Comparison of ENCODE assay signal across 13 cellular contexts in the genomic region with DNA sequence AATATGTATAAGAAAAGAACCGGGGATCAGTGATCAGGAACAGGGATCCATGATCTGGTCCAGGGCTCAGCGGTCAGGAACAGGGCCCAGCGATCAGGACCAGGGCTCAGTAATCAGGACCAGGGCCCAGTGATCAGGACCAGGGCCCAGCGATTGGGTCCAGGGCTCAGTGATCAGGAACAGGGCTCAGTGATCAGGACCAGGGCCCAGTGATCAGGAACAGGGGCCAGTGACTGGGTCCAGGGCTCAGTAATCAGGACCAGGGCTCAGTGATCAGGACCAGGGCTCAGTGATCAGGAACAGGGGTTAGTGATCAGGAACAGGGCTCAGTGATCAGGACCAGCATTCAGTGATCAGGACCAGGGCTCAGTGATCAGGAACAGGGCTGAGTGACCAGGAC. TPM values are rescaled to one million over a fixed set of nuclear protein-coding genes. Genes with fewer than 3 reads are reported as not detected.
DNase-seq lines count a peak whose midpoint lies in the region; ATAC-seq, FAIRE-seq and TF ChIP-seq lines count a peak whose summit lies in the region.
"Had no signal": no experiment of that assay in that cellular context is flagged by ENCODE, and none has a peak within 500 bp of the region (broad histone marks: within the 10 kb centered on the region; RNA-seq: fewer than 3 reads in every experiment).

No MANE protein-coding gene starts in this region.

- no peaks in the 10 kb centered on the region for H3K36me3 Mint-ChIP-seq in CD8-positive, alpha-beta memory T cell

- H3K27me3 Mint-ChIP-seq in CD8-positive, alpha-beta memory T cell, result peaks cover 0 to 7% of the 10 kb centered on the region in 2 donors

- in situ Hi-C loops in astrocyte of the spinal cord (cut with HindIII; ENCODE audit: low sequenced_read_pairs), result no loop called here

- CTCF ChIA-PET in CD8-positive, alpha-beta memory T cell (lab: Charles Lee), result no interaction called here

- no peak overlapping the region for H3K4me3 ChIP-seq in astrocyte of the spinal cord (ENCODE audit: low read depth, low read length)
- no peak overlapping the region for H3K4me3 ChIP-seq in CD8-positive, alpha-beta memory T cell (ENCODE audit: low read length)
- H3K4me3 ChIP-seq: BLaER1 treated with 17β-estradiol and CSF1 and Interleukin-3, amounts not matched to agents 10 nM and 100 nM; cardiac muscle cell; gastrocnemius medialis had no signal

- no peak overlapping the region for H3K4me3 Mint-ChIP-seq in CD8-positive, alpha-beta memory T cell

- H3K4me1 Mint-ChIP-seq in CD8-positive, alpha-beta memory T cell, result no peaks in the 10 kb centered on the region

- H3K9me3 Mint-ChIP-seq in CD8-positive, alpha-beta memory T cell, result no peaks in the 10 kb centered on the region

- TF ChIP-seq CTCF in astrocyte of the spinal cord (IDR thresholded peaks at IDR 0.05; ENCODE audit: low read depth, low read length), result no peak

- POLR2A ChIA-PET in CD8-positive, alpha-beta memory T cell (lab: Charles Lee), result no interaction called here

- peak; percentile 5 for DNase-seq in 8988T
- DNase-seq in GM18507 (ENCODE audit: extremely low spot score, insufficient read length, low read depth), result no peak
- DNase-seq in astrocyte of the spinal cord (ENCODE audit: low read depth, low spot score), result peak; percentile 1
- peak; percentile 37 for DNase-seq in left lobe of liver (ENCODE audit: low spot score)
- DNase-seq in activated CD8-positive, alpha-beta memory T cell treated with anti-CD3 and anti-CD28 coated beads for 24 hours, result no peak
- DNase-seq in DMS114 treated with DMSO at 0.1 percent for 48 hours (lab: John Stamatoyannopoulos, UW; ENCODE audit: unreplicated experiment), result no peak
- no peak for DNase-seq in CD8-positive, alpha-beta memory T cell
- DNase-seq in urothelium cell line (ENCODE audit: low spot score), result no peak
- DNase-seq: activated CD8-positive, alpha-beta memory T cell treated with anti-CD3 and anti-CD28 coated beads, Interleukin-2, amount 50 U/mL, for 48 hours; gastrocnemius medialis; stimulated activated naive CD4-positive, alpha-beta T cell treated with Interleukin-2 at 50 U/mL for 16 hours had no signal

- H3K9me3 ChIP-seq in CD8-positive, alpha-beta memory T cell (ENCODE audit: low read length), result no peaks in the 10 kb centered on the region
- H3K9me3 ChIP-seq: gastrocnemius medialis had no signal

- no peaks in the 10 kb centered on the region for H3K4me1 ChIP-seq in CD8-positive, alpha-beta memory T cell (ENCODE audit: insufficient read depth, low read length)
- H3K4me1 ChIP-seq: gastrocnemius medialis had no signal

- no peaks in the 10 kb centered on the region for H3K27me3 ChIP-seq in CD8-positive, alpha-beta memory T cell (ENCODE audit: insufficient read depth, low read length, poor library complexity, severe bottlenecking)
- H3K27me3 ChIP-seq: cardiac muscle cell, gastrocnemius medialis had no signal

- peak overlapping the region in 2 of 8 donors; percentile 13 to 74 for H3K27ac Mint-ChIP-seq in CD8-positive, alpha-beta memory T cell

- H3K27ac ChIP-seq in CD8-positive, alpha-beta memory T cell (ENCODE audit: low read depth, low read length), result no peak overlapping the region
- H3K27ac ChIP-seq: BLaER1 treated with 17β-estradiol and CSF1 and Interleukin-3, amounts not matched to agents 10 nM and 100 nM; cardiac muscle cell; gastrocnemius medialis had no signal

- peak; percentile 15 for ATAC-seq in left lobe of liver
- ATAC-seq: gastrocnemius medialis had no signal

- H3K36me3 ChIP-seq in CD8-positive, alpha-beta memory T cell (ENCODE audit: insufficient read depth, low read length), result no peaks in the 10 kb centered on the region
- H3K36me3 ChIP-seq: BLaER1 treated with 17β-estradiol and CSF1 and Interleukin-3, amounts not matched to agents 10 nM and 100 nM; cardiac muscle cell; gastrocnemius medialis had no signal

- FAIRE-seq in GM18507 (lab: Jason Lieb, UNC), result peak; percentile 95
- FAIRE-seq in urothelium cell line (lab: Jason Lieb, UNC), result no peak

RNA-seq across cellular contexts. Expression of a gene that starts 56.3 kb away (rescaled TPM):
- 4.4 TPM for total RNA-seq in left lobe of liver
- 10 to 100 TPM; 14.2 to 17.1 TPM for total RNA-seq in CD8-positive, alpha-beta memory T cell
- 3.8 TPM for polyA plus RNA-seq in CD8-positive, alpha-beta memory T cell

Comparison
In these comparisons a context has a peak if more than half of its experiments do, and no peak if none do; other contexts are left out.
1. DNase-seq: peak in 8988T (single experiment), astrocyte of the spinal cord (single experiment) and left lobe of liver (single experiment); none in GM18507 (single experiment), activated CD8-positive, alpha-beta memory T cell treated with anti-CD3 and anti-CD28 coated beads for 24 hours (single experiment), DMS114 treated with DMSO at 0.1 percent for 48 hours (single experiment), CD8-positive, alpha-beta memory T cell (0 of 5) and urothelium cell line (single experiment).